8 cellular contexts compared by ENCODE assay signal in the genomic region with DNA sequence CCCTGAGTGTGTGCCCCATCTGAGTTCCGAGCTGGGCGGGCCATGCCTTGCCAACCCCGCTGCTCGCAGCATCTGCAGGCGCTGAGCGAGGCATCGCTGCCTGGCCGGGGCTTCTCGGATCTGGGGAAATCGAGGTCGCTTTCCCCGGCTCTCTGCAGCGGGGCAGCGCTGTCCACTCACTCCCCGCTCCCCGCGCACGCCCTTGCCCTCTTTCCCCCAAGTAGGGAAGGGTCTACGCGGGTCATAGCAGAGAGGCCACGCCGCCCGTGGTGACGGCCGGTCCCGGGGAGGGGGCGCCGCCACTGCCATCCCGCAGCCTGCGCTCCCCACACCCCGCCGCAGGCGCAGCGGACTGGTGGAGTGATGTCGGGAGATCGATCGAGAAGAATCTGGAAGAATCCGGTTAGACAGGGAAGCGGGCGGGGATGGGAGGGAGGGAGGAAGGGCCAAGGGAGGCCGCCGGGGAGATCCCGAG. TPM values are rescaled to one million over a fixed set of nuclear protein-coding genes. Genes with fewer than 3 reads are reported as not detected.
A peak's percentile ranks its signal among the peaks of the same experiment; 100 is the strongest.
DNase-seq lines count a peak whose midpoint lies in the region; ATAC-seq, FAIRE-seq and TF ChIP-seq lines count a peak whose summit lies in the region.

No MANE protein-coding gene starts in this region.

- H3K4me1 ChIP-seq in esophagus (ENCODE audit: control insufficient read depth in 2 of 2, insufficient read depth in 2 of 2, low read length in 1 of 2) = peaks cover 0 to 13% of the 10 kb centered on the region in 2 donors
- peaks cover 24% of the 10 kb centered on the region for H3K4me1 ChIP-seq in muscle layer of colon (ENCODE audit: insufficient read depth, low read length)
- H3K4me1 ChIP-seq in tibial nerve = peaks cover 5 to 37% (median 20%) of the 10 kb centered on the region in 4 donors

- POLR2A ChIA-PET in activated CD4-positive, alpha-beta memory T cell treated with anti-CD3 and anti-CD28 coated beads for 36 hours (lab: Charles Lee) = interaction anchor here (1.7 kb wide), 1 partner anchor 103 kb away, joined by 13 read pairs; no protein-coding TSS in a partner anchor

- no peaks in the 10 kb centered on the region for H3K27me3 Mint-ChIP-seq in activated CD4-positive, alpha-beta memory T cell treated with anti-CD3 and anti-CD28 coated beads for 36 hours

- H3K27me3 ChIP-seq in esophagus (ENCODE audit: control insufficient read depth in 1 of 2, insufficient read depth in 2 of 2, low read length in 2 of 2) (no peaks in the 10 kb centered on the region), muscle layer of colon (ENCODE audit: control insufficient read depth in 1 of 2, insufficient read depth in 2 of 2, low read length in 2 of 2) (no peaks in the 10 kb centered on the region), tibial nerve (no peaks in the 10 kb centered on the region)

- peak in 1 of 2 donors; percentile 33 for TF ChIP-seq POLR2A in tibial nerve (IDR thresholded peaks at IDR 0.05)

- no peaks in the 10 kb centered on the region for H3K9me3 ChIP-seq in esophagus (ENCODE audit: control insufficient read depth in 2 of 2, insufficient read depth in 1 of 2, low read depth in 1 of 2, low read length in 1 of 2)
- H3K9me3 ChIP-seq in muscle layer of colon (ENCODE audit: low read length) = no peaks in the 10 kb centered on the region
- H3K9me3 ChIP-seq in tibial nerve = no peaks in the 10 kb centered on the region

- TF ChIP-seq EP300 in tibial nerve (IDR thresholded peaks at IDR 0.05) = peak in 1 of 2 donors; percentile 92

- WGBS in esophagus, 2 donors = 7 to 8% methylated on average over 39 to 43 of the region's 43 CpGs
- 1 to 3% methylated on average over 25 to 33 of the region's 43 CpGs for WGBS in tibial nerve, 2 donors

- FAIRE-seq in D721Med (lab: Jason Lieb, UNC) = no peak

- H3K36me3 ChIP-seq in esophagus (ENCODE audit: control insufficient read depth in 2 of 2, insufficient read depth in 2 of 2, low read length in 1 of 2) (peaks cover 5 to 17% of the 10 kb centered on the region in 2 donors), muscle layer of colon (ENCODE audit: insufficient read depth, low read length) (peaks cover 24% of the 10 kb centered on the region), tibial nerve (peaks cover 0 to 24% (median 8%) of the 10 kb centered on the region in 3 donors)

- intact Hi-C loops in activated CD4-positive, alpha-beta memory T cell treated with anti-CD3 and anti-CD28 coated beads for 36 hours (cut with micrococcal nuclease) = loop anchor here (1.0 to 2.0 kb wide), 3 partner anchors 18 to 102 kb away; a partner anchor contains a TSS

- H3K36me3 Mint-ChIP-seq in activated CD4-positive, alpha-beta memory T cell treated with anti-CD3 and anti-CD28 coated beads for 36 hours = peaks cover 28% of the 10 kb centered on the region

- TF ChIP-seq CTCF in D721Med (IDR thresholded peaks at IDR 0.05; ENCODE audit: insufficient read depth, missing control alignments) (no peak), tibial nerve (IDR thresholded peaks at IDR 0.05) (peak in 2 of 5 experiments; percentile 11 to 12)

- peak overlapping the region; percentile 40 for H3K9ac ChIP-seq in muscle layer of colon (ENCODE audit: low read length)

- H3K27ac ChIP-seq in esophagus (ENCODE audit: low read depth in 2 of 2, low read length in 1 of 2) (peak overlapping the region; percentile 18 to 60), muscle layer of colon (ENCODE audit: low read depth, low read length) (peak overlapping the region; percentile 61), tibial nerve (peak overlapping the region; percentile 89 to 97 (median 91))

- peak overlapping the region; percentile 73 for H3K4me3 Mint-ChIP-seq in activated CD4-positive, alpha-beta memory T cell treated with anti-CD3 and anti-CD28 coated beads for 36 hours

- CTCF ChIA-PET in activated CD4-positive, alpha-beta memory T cell treated with anti-CD3 and anti-CD28 coated beads for 36 hours (lab: Charles Lee) = interaction anchor here (2.0 to 2.5 kb wide), 2 partner anchors 11 to 19 kb away, joined by 12 to 20 read pairs; a partner anchor contains a TSS

- H3K9me3 Mint-ChIP-seq in activated CD4-positive, alpha-beta memory T cell treated with anti-CD3 and anti-CD28 coated beads for 36 hours = no peaks in the 10 kb centered on the region

- ATAC-seq in HG02840 (IDR thresholded peaks at IDR 0.05; ENCODE audit: low FRiP score, unreplicated experiment) (peak; percentile 25), GM21360 (IDR thresholded peaks at IDR 0.05; ENCODE audit: unreplicated experiment) (no peak)

- H3K4me1 Mint-ChIP-seq in activated CD4-positive, alpha-beta memory T cell treated with anti-CD3 and anti-CD28 coated beads for 36 hours (ENCODE audit: low read depth) = peaks cover 22% of the 10 kb centered on the region

- no peak overlapping the region for H3K27ac Mint-ChIP-seq in activated CD4-positive, alpha-beta memory T cell treated with anti-CD3 and anti-CD28 coated beads for 36 hours

- H3K4me3 ChIP-seq in esophagus (ENCODE audit: low read depth in 1 of 2, low read length in 2 of 2) (peak overlapping the region; percentile 78 to 86), muscle layer of colon (ENCODE audit: low read depth in 1 of 2, low read length in 2 of 2) (peak overlapping the region; percentile 71 to 72), tibial nerve (peak overlapping the region; percentile 77 to 97 (median 92))

- DNase-seq in D721Med (ENCODE audit: insufficient read length, low spot score) (peak; percentile 43), tibial nerve (ENCODE audit: low spot score in 2 of 2) (no peak), AG08396 (ENCODE audit: low spot score) (no peak)
- DNase-seq in activated CD4-positive, alpha-beta memory T cell treated with anti-CD3 and anti-CD28 coated beads for 36 hours = no peak

RNA-seq across cellular contexts. Expression of a gene that starts 0.5 kb away (rescaled TPM):
- total RNA-seq in activated CD4-positive, alpha-beta memory T cell treated with anti-CD3 and anti-CD28 coated beads for 36 hours = 100 to 1,000 TPM; 144 to 153 TPM
- 10 to 100 TPM; 42.0 to 56.6 TPM for polyA plus RNA-seq in esophagus
- total RNA-seq in tibial nerve = 10 to 100 TPM; 29.1 to 51.0 (median 38.8) TPM

RNA-seq across cellular contexts. Expression of a gene that starts 18.2 kb away (rescaled TPM):
- total RNA-seq in activated CD4-positive, alpha-beta memory T cell treated with anti-CD3 and anti-CD28 coated beads for 36 hours = 10 to 100 TPM; 18.9 to 21.6 TPM
- polyA plus RNA-seq in esophagus = 10 to 100 TPM; 19.9 to 31.2 TPM
- 10 to 100 TPM; 34.5 to 45.0 (median 36.9) TPM for total RNA-seq in tibial nerve

RNA-seq across cellular contexts. Expression of a gene that starts 40.5 kb away (rescaled TPM):
- not detected for total RNA-seq in activated CD4-positive, alpha-beta memory T cell treated with anti-CD3 and anti-CD28 coated beads for 36 hours
- under 1 TPM; 0.47 to 0.67 TPM for polyA plus RNA-seq in esophagus
- total RNA-seq in tibial nerve = 10 to 100 TPM in 3 of 4 donors, 1 to 10 TPM in 1; 6.6 to 33.1 (median 28.8) TPM

Comparison
In these comparisons a context has a peak if more than half of its experiments do, and no peak if none do; other contexts are left out.
1. H3K27ac ChIP-seq: peak in every context shown above with its lines; median percentile 91 in tibial nerve; 61 in muscle layer of colon; 39 in esophagus.
2. RNA of a gene that starts 40.5 kb away (total RNA-seq): 6.6 to 33.1 TPM in tibial nerve; not detected in activated CD4-positive, alpha-beta memory T cell treated with anti-CD3 and anti-CD28 coated beads for 36 hours; every median in the first group is over 4 times any median in the second.
3. Peak in every context shown above with its lines, with median percentiles within 50 percentile points of each other: H3K4me3 ChIP-seq.